ENCODE assay signal across 1 cellular context in genomic region chr12:53388932-53389331, GRCh38.
TF ChIP-seq lines count a peak whose summit lies in the region.

No MANE protein-coding gene starts in this region.

TF ChIP-seq in K562, 482 proteins besides CTCF, POLR2A, EP300 and RAD21:
- TF ChIP-seq SNRNP70 (optimal IDR thresholded peaks at IDR 0.05; ENCODE audit: low read depth, low read length): no peak
- TF ChIP-seq PPARD (CRISPR knock-in tag; IDR thresholded peaks at IDR 0.05): no peak
- TF ChIP-seq MYBL2 (IDR thresholded peaks at IDR 0.05; ENCODE audit: low read depth): no peak
- no peak for TF ChIP-seq MYBL2 (CRISPR knock-in tag; IDR thresholded peaks at IDR 0.05; ENCODE audit: borderline replicate concordance)
- no peak for TF ChIP-seq HMG20B (CRISPR knock-in tag; IDR thresholded peaks at IDR 0.05)
- TF ChIP-seq ZNF79 (CRISPR knock-in tag; IDR thresholded peaks at IDR 0.05; ENCODE audit: low read depth): no peak
- no peak for TF ChIP-seq SRSF3 (IDR thresholded peaks at IDR 0.05; ENCODE audit: insufficient read depth, low read length)
- no peak for TF ChIP-seq MIER1 (IDR thresholded peaks at IDR 0.05; ENCODE audit: low read depth)
- no peak for TF ChIP-seq PHF20 (IDR thresholded peaks at IDR 0.05; ENCODE audit: partially characterized antibody)
- TF ChIP-seq TBP (optimal IDR thresholded peaks at IDR 0.05; ENCODE audit: low read depth, low read length): no peak
- no peak for TF ChIP-seq FIP1L1 (IDR thresholded peaks at IDR 0.05; ENCODE audit: low read depth, low read length, poor library complexity, severe bottlenecking)
- no peak for TF ChIP-seq CHAMP1 (IDR thresholded peaks at IDR 0.05)
- TF ChIP-seq MTA2 (IDR thresholded peaks at IDR 0.05; ENCODE audit: low read depth): no peak
- TF ChIP-seq ZNF263 (CRISPR knock-in tag; IDR thresholded peaks at IDR 0.05; ENCODE audit: borderline replicate concordance): no peak
- TF ChIP-seq ZNF785 (CRISPR knock-in tag; IDR thresholded peaks at IDR 0.05): no peak
- TF ChIP-seq, protein P1, sequence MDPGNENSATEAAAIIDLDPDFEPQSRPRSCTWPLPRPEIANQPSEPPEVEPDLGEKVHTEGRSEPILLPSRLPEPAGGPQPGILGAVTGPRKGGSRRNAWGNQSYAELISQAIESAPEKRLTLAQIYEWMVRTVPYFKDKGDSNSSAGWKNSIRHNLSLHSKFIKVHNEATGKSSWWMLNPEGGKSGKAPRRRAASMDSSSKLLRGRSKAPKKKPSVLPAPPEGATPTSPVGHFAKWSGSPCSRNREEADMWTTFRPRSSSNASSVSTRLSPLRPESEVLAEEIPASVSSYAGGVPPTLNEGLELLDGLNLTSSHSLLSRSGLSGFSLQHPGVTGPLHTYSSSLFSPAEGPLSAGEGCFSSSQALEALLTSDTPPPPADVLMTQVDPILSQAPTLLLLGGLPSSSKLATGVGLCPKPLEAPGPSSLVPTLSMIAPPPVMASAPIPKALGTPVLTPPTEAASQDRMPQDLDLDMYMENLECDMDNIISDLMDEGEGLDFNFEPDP (CRISPR knock-in tag; IDR thresholded peaks at IDR 0.05): no peak
